Comparison of ENCODE assay signal across 8 cellular contexts in genomic region chr3:50502584-50503423, GRCh38. TPM values are rescaled to one million over a fixed set of nuclear protein-coding genes. Genes with fewer than 3 reads are reported as not detected.
DNase-seq lines count a peak whose midpoint lies in the region; TF ChIP-seq lines count a peak whose summit lies in the region.

No MANE protein-coding gene starts in this region.

- TF ChIP-seq CTCF in lower leg skin (IDR thresholded peaks at IDR 0.05) (no peak), tibial artery (IDR thresholded peaks at IDR 0.05) (no peak)

- H3K27me3 Mint-ChIP-seq in activated naive CD8-positive, alpha-beta T cell treated with anti-CD3 and anti-CD28 coated beads for 36 hours, result peaks cover 22% of the 10 kb centered on the region

- H3K36me3 ChIP-seq in tibial artery, result no peaks in the 10 kb centered on the region

- H3K36me3 Mint-ChIP-seq in activated naive CD8-positive, alpha-beta T cell treated with anti-CD3 and anti-CD28 coated beads for 36 hours, result no peaks in the 10 kb centered on the region

- intact Hi-C loops in lower leg skin (cut with DNase I; ENCODE audit: low total_unique reads), result no loop called here
- intact Hi-C loops in tibial artery (cut with DNase I; ENCODE audit: low total_unique reads), result no loop called here

- no peaks in the 10 kb centered on the region for H3K9me3 ChIP-seq in tibial artery

- no peak overlapping the region for H3K27ac Mint-ChIP-seq in activated naive CD8-positive, alpha-beta T cell treated with anti-CD3 and anti-CD28 coated beads for 36 hours

- H3K4me3 Mint-ChIP-seq in activated naive CD8-positive, alpha-beta T cell treated with anti-CD3 and anti-CD28 coated beads for 36 hours, result peak overlapping the region; percentile 55

- peaks cover 0 to 30% of the 10 kb centered on the region in 2 donors for H3K27me3 ChIP-seq in tibial artery

- DNase-seq in activated gamma-delta T cell treated with Interleukin-2 at 50 U/mL for 16 hours (peak; percentile 13), activated gamma-delta T cell (lab: John Stamatoyannopoulos, UW) (no peak), lower leg skin (ENCODE audit: low spot score in 2 of 2) (no peak), tibial artery (no peak), OCI-M2 (lab: John Stamatoyannopoulos, UW; ENCODE audit: unreplicated experiment) (no peak), foreskin melanocyte (no peak), epidermal melanocyte (ENCODE audit: insufficient read length, low spot score) (no peak)
- DNase-seq in activated naive CD8-positive, alpha-beta T cell treated with anti-CD3 and anti-CD28 coated beads for 36 hours, result peak; percentile 19

- no peaks in the 10 kb centered on the region for H3K9me3 Mint-ChIP-seq in activated naive CD8-positive, alpha-beta T cell treated with anti-CD3 and anti-CD28 coated beads for 36 hours

- H3K4me3 ChIP-seq in lower leg skin (ENCODE audit: low read depth, poor library complexity, severe bottlenecking), result peak overlapping the region; percentile 27
- H3K4me3 ChIP-seq in tibial artery, result peak overlapping the region; percentile 53 to 60

- WGBS in lower leg skin, 2 donors, result 2 to 15% methylated on average over 3 to 49 of the region's 79 CpGs

- TF ChIP-seq POLR2A in lower leg skin (IDR thresholded peaks at IDR 0.05), result no peak

- H3K27ac ChIP-seq in tibial artery, result no peak overlapping the region

- peaks cover 2% of the 10 kb centered on the region for H3K4me1 Mint-ChIP-seq in activated naive CD8-positive, alpha-beta T cell treated with anti-CD3 and anti-CD28 coated beads for 36 hours

- H3K4me1 ChIP-seq in tibial artery, result peaks cover 0 to 18% (median 10%) of the 10 kb centered on the region in 4 donors

RNA-seq across cellular contexts. Expression of gene CACNA2D2, which starts 0.6 kb away (rescaled TPM):
- total RNA-seq in activated naive CD8-positive, alpha-beta T cell treated with anti-CD3 and anti-CD28 coated beads for 36 hours, result under 1 TPM; 0.70 to 0.80 TPM
- 1 to 10 TPM; 1.1 to 2.0 (median 1.6) TPM for total RNA-seq in lower leg skin

Comparison
In these comparisons a context has a peak if more than half of its experiments do, and no peak if none do; other contexts are left out.
1. DNase-seq: peak in activated gamma-delta T cell treated with Interleukin-2 at 50 U/mL for 16 hours (single experiment) and activated naive CD8-positive, alpha-beta T cell treated with anti-CD3 and anti-CD28 coated beads for 36 hours (single experiment); none in activated gamma-delta T cell (single experiment), lower leg skin (0 of 2), tibial artery (0 of 2), OCI-M2 (single experiment), foreskin melanocyte (single experiment) and epidermal melanocyte (single experiment).